In the genomic region with DNA sequence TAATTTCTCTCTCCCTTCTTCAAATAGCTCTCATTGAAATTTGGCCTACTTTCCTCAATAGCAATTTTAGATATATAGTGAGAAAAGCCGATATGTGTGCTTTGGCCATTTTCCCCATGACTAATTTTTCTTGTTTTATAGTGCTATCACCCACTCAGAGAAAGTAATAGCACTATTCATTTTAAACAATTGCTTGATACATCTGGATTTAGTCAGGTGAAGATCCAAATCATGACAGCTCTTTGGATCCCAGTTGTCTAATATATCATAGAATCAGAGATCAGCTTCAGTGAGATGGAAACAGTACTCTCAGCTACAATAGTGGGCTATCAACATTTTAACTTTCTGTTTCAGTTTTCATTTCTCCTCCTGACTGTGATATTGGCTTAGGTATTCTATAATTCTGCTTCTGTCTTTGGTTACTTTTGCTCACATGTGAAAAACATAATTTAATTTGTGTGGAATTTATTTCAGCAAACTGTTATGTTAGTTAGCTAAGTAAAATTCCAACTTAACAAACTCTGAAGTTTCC, we compare ENCODE assay signal across 1 cellular context.
TF ChIP-seq lines count a peak whose summit lies in the region.

No MANE protein-coding gene starts in this region.

TF ChIP-seq in SK-N-SH, 30 proteins besides CTCF, POLR2A, EP300 and RAD21 (continued from another document):
- TF ChIP-seq, protein P1, sequence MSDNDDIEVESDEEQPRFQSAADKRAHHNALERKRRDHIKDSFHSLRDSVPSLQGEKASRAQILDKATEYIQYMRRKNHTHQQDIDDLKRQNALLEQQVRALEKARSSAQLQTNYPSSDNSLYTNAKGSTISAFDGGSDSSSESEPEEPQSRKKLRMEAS (IDR thresholded peaks at IDR 0.05; ENCODE audit: low read depth): no peak
- no peak for TF ChIP-seq RCOR1 (IDR thresholded peaks at IDR 0.05; ENCODE audit: low read length)
- no peak for TF ChIP-seq CHD2 (IDR thresholded peaks at IDR 0.05; ENCODE audit: low read length, partially characterized antibody)
- TF ChIP-seq, protein P2, sequence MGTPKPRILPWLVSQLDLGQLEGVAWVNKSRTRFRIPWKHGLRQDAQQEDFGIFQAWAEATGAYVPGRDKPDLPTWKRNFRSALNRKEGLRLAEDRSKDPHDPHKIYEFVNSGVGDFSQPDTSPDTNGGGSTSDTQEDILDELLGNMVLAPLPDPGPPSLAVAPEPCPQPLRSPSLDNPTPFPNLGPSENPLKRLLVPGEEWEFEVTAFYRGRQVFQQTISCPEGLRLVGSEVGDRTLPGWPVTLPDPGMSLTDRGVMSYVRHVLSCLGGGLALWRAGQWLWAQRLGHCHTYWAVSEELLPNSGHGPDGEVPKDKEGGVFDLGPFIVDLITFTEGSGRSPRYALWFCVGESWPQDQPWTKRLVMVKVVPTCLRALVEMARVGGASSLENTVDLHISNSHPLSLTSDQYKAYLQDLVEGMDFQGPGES (IDR thresholded peaks at IDR 0.05; ENCODE audit: low read depth, low read length): no peak
- TF ChIP-seq SIN3A (IDR thresholded peaks at IDR 0.05; ENCODE audit: borderline replicate concordance, low read depth, low read length): no peak
- TF ChIP-seq FOSL2 (IDR thresholded peaks at IDR 0.05; ENCODE audit: borderline replicate concordance, low read depth): no peak
- TF ChIP-seq POLR2AphosphoS5 (IDR thresholded peaks at IDR 0.05; ENCODE audit: low read depth, low read length): peak; percentile 21; the same call in 1 of the 2 replicates
- TF ChIP-seq TCF12 (IDR thresholded peaks at IDR 0.05): peak; percentile 68
- TF ChIP-seq, protein P3, sequence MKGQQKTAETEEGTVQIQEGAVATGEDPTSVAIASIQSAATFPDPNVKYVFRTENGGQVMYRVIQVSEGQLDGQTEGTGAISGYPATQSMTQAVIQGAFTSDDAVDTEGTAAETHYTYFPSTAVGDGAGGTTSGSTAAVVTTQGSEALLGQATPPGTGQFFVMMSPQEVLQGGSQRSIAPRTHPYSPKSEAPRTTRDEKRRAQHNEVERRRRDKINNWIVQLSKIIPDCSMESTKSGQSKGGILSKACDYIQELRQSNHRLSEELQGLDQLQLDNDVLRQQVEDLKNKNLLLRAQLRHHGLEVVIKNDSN (IDR thresholded peaks at IDR 0.05; ENCODE audit: borderline replicate concordance, low read depth): no peak
